Comparison of ENCODE assay signal across 27 cellular contexts in the genomic region with DNA sequence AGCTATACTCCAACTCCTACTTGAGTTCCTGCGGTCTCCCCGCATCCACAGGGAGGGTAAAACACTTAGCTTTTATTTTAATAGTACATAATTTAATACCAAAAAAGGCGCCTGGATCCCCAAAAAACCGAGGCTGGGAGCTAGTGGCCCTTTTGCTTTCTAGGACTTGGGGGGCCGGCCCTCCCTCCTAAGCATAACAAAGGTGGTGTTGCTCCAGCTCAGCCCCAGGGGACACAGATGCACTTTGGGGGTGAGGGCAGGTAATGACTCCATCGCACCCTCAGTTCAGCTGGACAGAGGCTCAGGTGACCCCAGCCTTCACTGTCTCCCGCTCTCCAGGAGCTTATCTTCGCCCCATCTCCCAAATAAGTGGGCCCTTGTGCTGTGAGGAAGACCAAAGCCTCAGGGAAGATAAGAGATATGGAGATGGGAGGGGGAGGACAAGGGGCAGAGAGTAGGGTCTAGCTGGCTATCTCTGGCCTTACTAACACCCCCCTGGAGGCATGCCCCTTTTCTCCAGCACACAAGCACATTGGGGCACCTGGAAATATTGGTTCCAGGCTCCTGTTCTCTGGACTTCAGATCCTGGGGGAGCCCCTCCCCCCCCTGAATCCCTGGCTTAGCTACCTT. TPM values are rescaled to one million over a fixed set of nuclear protein-coding genes. Genes with fewer than 3 reads are reported as not detected.
DNase-seq lines count a peak whose midpoint lies in the region; ATAC-seq and TF ChIP-seq lines count a peak whose summit lies in the region.
"Had no signal": no experiment of that assay in that cellular context is flagged by ENCODE, and none has a peak within 500 bp of the region (broad histone marks: within the 10 kb centered on the region; RNA-seq: fewer than 3 reads in every experiment).

No MANE protein-coding gene starts in this region.

- H3K4me1 Mint-ChIP-seq in activated CD4-positive, alpha-beta memory T cell treated with anti-CD3 and anti-CD28 coated beads for 36 hours (ENCODE audit: low read depth), result peaks cover 56% of the 10 kb centered on the region
- peaks cover 67% of the 10 kb centered on the region for H3K4me1 Mint-ChIP-seq in activated CD4-positive, alpha-beta T cell treated with anti-CD3 and anti-CD28 coated beads, Interleukin-2, amount 10 ng/mL, durations not matched to agents 7 days and 5 days
- H3K4me1 Mint-ChIP-seq in stimulated activated naive CD8-positive, alpha-beta T cell treated with anti-CD3 and anti-CD28 coated beads, Interleukin-15, amount 100 ng/mL, for 72 hours, result peaks cover 78% of the 10 kb centered on the region

- CTCF ChIA-PET in activated CD4-positive, alpha-beta memory T cell treated with anti-CD3 and anti-CD28 coated beads for 36 hours (lab: Charles Lee), result interaction anchor here (0.5 to 4.7 kb wide), 22 partner anchors 8 to 1372 kb away, joined by 3 to 123 read pairs (median 12); a partner anchor contains a TSS
- CTCF ChIA-PET in activated CD4-positive, alpha-beta T cell treated with anti-CD3 and anti-CD28 coated beads, Interleukin-2, amount 10 ng/mL, durations not matched to agents 7 days and 5 days (lab: Charles Lee), result interaction anchor here (0.7 to 4.7 kb wide), 21 partner anchors 8 to 127 kb away, joined by 3 to 38 read pairs (median 7); a partner anchor contains a TSS

- H3K36me3 Mint-ChIP-seq in activated CD4-positive, alpha-beta memory T cell treated with anti-CD3 and anti-CD28 coated beads for 36 hours, result peaks cover 9% of the 10 kb centered on the region
- peaks cover 23% of the 10 kb centered on the region for H3K36me3 Mint-ChIP-seq in activated CD4-positive, alpha-beta T cell treated with anti-CD3 and anti-CD28 coated beads, Interleukin-2, amount 10 ng/mL, durations not matched to agents 7 days and 5 days (ENCODE audit: low read depth)
- H3K36me3 Mint-ChIP-seq: activated naive CD8-positive, alpha-beta T cell had no signal

- peaks cover 7 to 88% (median 52%) of the 10 kb centered on the region in 9 donors for H3K4me1 ChIP-seq in heart right ventricle
- H3K4me1 ChIP-seq in body of pancreas, result peaks cover 28% of the 10 kb centered on the region
- peaks cover 47% of the 10 kb centered on the region for H3K4me1 ChIP-seq in mesodermal cell (ENCODE audit: control insufficient read depth, insufficient read depth, low read length, poor library complexity, severe bottlenecking)
- peaks cover 59 to 86% (median 69%) of the 10 kb centered on the region in 4 donors for H3K4me1 ChIP-seq in upper lobe of left lung
- H3K4me1 ChIP-seq: BE2C had no signal

- TF ChIP-seq CTCF in heart right ventricle (IDR thresholded peaks at IDR 0.05) (no peak), body of pancreas (IDR thresholded peaks at IDR 0.05) (no peak), upper lobe of left lung (IDR thresholded peaks at IDR 0.05) (no peak)

- intact Hi-C loops in heart right ventricle (cut with DNase I), result loop anchor here in 8 of 10 donors (1.0 to 10.0 kb wide), 8 partner anchors 23 to 541 kb away; a partner anchor contains a TSS
- intact Hi-C loops in Right ventricle myocardium inferior (cut with DNase I), result loop anchor here (2.0 kb wide), 1 partner anchor 117 kb away; no protein-coding TSS in a partner anchor
- intact Hi-C loops in body of pancreas (cut with DNase I), result no loop called here
- intact Hi-C loops in activated CD4-positive, alpha-beta memory T cell treated with anti-CD3 and anti-CD28 coated beads for 36 hours (cut with micrococcal nuclease), result loop anchor here (1.0 to 10.0 kb wide), 3 partner anchors 35 to 531 kb away; a partner anchor contains a TSS

- no peaks in the 10 kb centered on the region for H3K27me3 Mint-ChIP-seq in activated CD4-positive, alpha-beta memory T cell treated with anti-CD3 and anti-CD28 coated beads for 36 hours
- no peaks in the 10 kb centered on the region for H3K27me3 Mint-ChIP-seq in activated CD4-positive, alpha-beta T cell treated with anti-CD3 and anti-CD28 coated beads, Interleukin-2, amount 10 ng/mL, durations not matched to agents 7 days and 5 days
- no peaks in the 10 kb centered on the region for H3K27me3 Mint-ChIP-seq in stimulated activated naive CD8-positive, alpha-beta T cell treated with anti-CD3 and anti-CD28 coated beads, Interleukin-15, amount 100 ng/mL, for 72 hours
- H3K27me3 Mint-ChIP-seq: activated naive CD8-positive, alpha-beta T cell had no signal

- no peak for TF ChIP-seq EP300 in upper lobe of left lung (IDR thresholded peaks at IDR 0.05)

- no peak overlapping the region for H3K4me3 Mint-ChIP-seq in activated CD4-positive, alpha-beta memory T cell treated with anti-CD3 and anti-CD28 coated beads for 36 hours
- H3K4me3 Mint-ChIP-seq in activated CD4-positive, alpha-beta T cell treated with anti-CD3 and anti-CD28 coated beads, Interleukin-2, amount 10 ng/mL, durations not matched to agents 7 days and 5 days, result no peak overlapping the region
- H3K4me3 Mint-ChIP-seq in stimulated activated naive CD8-positive, alpha-beta T cell treated with anti-CD3 and anti-CD28 coated beads, Interleukin-15, amount 100 ng/mL, for 72 hours, result no peak overlapping the region

- H3K27ac ChIP-seq in heart right ventricle (peak overlapping the region in 6 of 10 donors; percentile 15 to 83 (median 53)), body of pancreas (peak overlapping the region in 3 of 4 donors; percentile 33 to 84 (median 78)), mesodermal cell (ENCODE audit: low read depth, low read length, severe bottlenecking) (peak overlapping the region; percentile 96), upper lobe of left lung (peak overlapping the region; percentile 35 to 88 (median 78))
- H3K27ac ChIP-seq: GM23248, suprapubic skin had no signal

- H3K9me3 Mint-ChIP-seq in activated CD4-positive, alpha-beta memory T cell treated with anti-CD3 and anti-CD28 coated beads for 36 hours, result peaks cover 7% of the 10 kb centered on the region
- peaks cover 4% of the 10 kb centered on the region for H3K9me3 Mint-ChIP-seq in activated CD4-positive, alpha-beta T cell treated with anti-CD3 and anti-CD28 coated beads, Interleukin-2, amount 10 ng/mL, durations not matched to agents 7 days and 5 days
- peaks cover 5 to 11% of the 10 kb centered on the region in 2 donors for H3K9me3 Mint-ChIP-seq in stimulated activated naive CD8-positive, alpha-beta T cell treated with anti-CD3 and anti-CD28 coated beads, Interleukin-15, amount 100 ng/mL, for 72 hours

- no peaks in the 10 kb centered on the region for H3K36me3 ChIP-seq in heart right ventricle
- no peaks in the 10 kb centered on the region for H3K36me3 ChIP-seq in body of pancreas (replicated peaks in 1 of 2; ENCODE audit: insufficient read depth in 1 of 2, low read depth in 2 of 2)
- no peaks in the 10 kb centered on the region for H3K36me3 ChIP-seq in mesodermal cell (ENCODE audit: control insufficient read depth, insufficient read depth, low read length)
- H3K36me3 ChIP-seq in upper lobe of left lung, result no peaks in the 10 kb centered on the region
- H3K36me3 ChIP-seq: BE2C, gastrocnemius medialis, left lung, ovary, suprapubic skin had no signal

- ATAC-seq in heart right ventricle, result no peak
- ATAC-seq in Right ventricle myocardium inferior, result no peak
- no peak for ATAC-seq in body of pancreas
- no peak for ATAC-seq in upper lobe of left lung (ENCODE audit: low FRiP score in 2 of 2)
- ATAC-seq in stimulated activated naive CD8-positive, alpha-beta T cell treated with anti-CD3 and anti-CD28 coated beads, Interleukin-15, amount 100 ng/mL, for 72 hours, result no peak
- ATAC-seq: activated CD4-positive, CD25-positive, alpha-beta regulatory T cell treated with anti-CD3 and anti-CD28 coated beads, Interleukin-2, amount 50 U/mL, for 24 hours; activated T-cell treated with anti-CD3 and anti-CD28 coated beads, Interleukin-2, amount 50 U/mL, for 72 hours had no signal

- WGBS in heart right ventricle, 2 donors, result 84 to 87% methylated on average over 8 of the region's 8 CpGs
- WGBS in body of pancreas, 2 donors, result 79 to 92% methylated on average over 3 to 8 of the region's 8 CpGs
- WGBS in mesodermal cell (ENCODE audit: insufficient coverage in 2 of 2), 2 experiments, result 71 to 83% methylated on average over 2 to 5 of the region's 8 CpGs
- WGBS in upper lobe of left lung, 2 donors, result 78 to 93% methylated on average over 8 of the region's 8 CpGs

- POLR2A ChIA-PET in activated CD4-positive, alpha-beta memory T cell treated with anti-CD3 and anti-CD28 coated beads for 36 hours (lab: Charles Lee), result interaction anchor here (1.0 to 1.3 kb wide), 3 partner anchors 31 to 233 kb away, joined by 3 read pairs; a partner anchor contains a TSS
- POLR2A ChIA-PET in activated CD4-positive, alpha-beta T cell treated with anti-CD3 and anti-CD28 coated beads, Interleukin-2, amount 10 ng/mL, durations not matched to agents 7 days and 5 days (lab: Charles Lee), result no interaction called here

- H3K9me3 ChIP-seq in heart right ventricle (no peaks in the 10 kb centered on the region), body of pancreas (no peaks in the 10 kb centered on the region), mesodermal cell (ENCODE audit: control insufficient read depth, low read length) (no peaks in the 10 kb centered on the region), upper lobe of left lung (no peaks in the 10 kb centered on the region)
- H3K9me3 ChIP-seq: BE2C, gastrocnemius medialis, left lung, ovary, suprapubic skin had no signal

- H3K27ac Mint-ChIP-seq in activated CD4-positive, alpha-beta memory T cell treated with anti-CD3 and anti-CD28 coated beads for 36 hours, result no peak overlapping the region
- no peak overlapping the region for H3K27ac Mint-ChIP-seq in activated CD4-positive, alpha-beta T cell treated with anti-CD3 and anti-CD28 coated beads, Interleukin-2, amount 10 ng/mL, durations not matched to agents 7 days and 5 days
- H3K27ac Mint-ChIP-seq in stimulated activated naive CD8-positive, alpha-beta T cell treated with anti-CD3 and anti-CD28 coated beads, Interleukin-15, amount 100 ng/mL, for 72 hours, result peak overlapping the region in 1 of 2 donors; percentile 25
- H3K27ac Mint-ChIP-seq: activated naive CD8-positive, alpha-beta T cell; activated T-cell treated with anti-CD3 and anti-CD28 coated beads, Interleukin-2, amount 50 U/mL, for 72 hours had no signal

- H3K4me3 ChIP-seq in heart right ventricle (no peak overlapping the region), body of pancreas (no peak overlapping the region), mesodermal cell (ENCODE audit: extremely low read depth, insufficient read depth, low read length, poor library complexity, severe bottlenecking) (no peak overlapping the region), upper lobe of left lung (no peak overlapping the region)
- H3K4me3 ChIP-seq: GM23248, left lung, ovary had no signal

- DNase-seq in heart right ventricle (no peak), Right ventricle myocardium inferior (ENCODE audit: missing footprints) (no peak), body of pancreas (no peak), upper lobe of left lung (no peak)
- DNase-seq in activated CD4-positive, alpha-beta memory T cell treated with anti-CD3 and anti-CD28 coated beads for 36 hours, result no peak
- no peak for DNase-seq in activated CD4-positive, alpha-beta T cell treated with anti-CD3 and anti-CD28 coated beads, Interleukin-2, amount 10 ng/mL, durations not matched to agents 7 days and 5 days
- DNase-seq in stimulated activated naive CD8-positive, alpha-beta T cell treated with anti-CD3 and anti-CD28 coated beads, Interleukin-15, amount 100 ng/mL, for 72 hours, result no peak
- DNase-seq: activated CD8-positive, alpha-beta memory T cell treated with anti-CD3 and anti-CD28 coated beads for 24 hours; activated T-cell treated with anti-CD3 and anti-CD28 coated beads, Interleukin-2, amount 50 U/mL, for 72 hours; BE2C; effector CD4-positive, alpha-beta T cell; gastrocnemius medialis; GM23248; NCI-H1105 treated with DMSO at 0.1 percent for 48 hours; NCI-H2107; NCI-H510A treated with DMSO at 0.1 percent for 48 hours; stimulated activated CD4-positive, alpha-beta T cell treated with anti-CD3 and anti-CD28 coated beads, Interleukin-15, amount 100 ng/mL, for 24 hours had no signal

- peaks cover 0 to 13% (median 7%) of the 10 kb centered on the region in 7 donors for H3K27me3 ChIP-seq in heart right ventricle
- no peaks in the 10 kb centered on the region for H3K27me3 ChIP-seq in body of pancreas
- no peaks in the 10 kb centered on the region for H3K27me3 ChIP-seq in upper lobe of left lung
- H3K27me3 ChIP-seq: BE2C, ovary had no signal

- no peak for TF ChIP-seq POLR2A in body of pancreas (IDR thresholded peaks at IDR 0.05)
- TF ChIP-seq POLR2A in upper lobe of left lung (IDR thresholded peaks at IDR 0.05), result no peak

RNA-seq across cellular contexts. Expression of a gene that starts 2.8 kb away (rescaled TPM):
- total RNA-seq in heart right ventricle (10 to 100 TPM in 6 of 10 donors, 1 to 10 TPM in 4; 6.7 to 33.4 (median 12.7) TPM), Right ventricle myocardium inferior (15.9 TPM), body of pancreas (10 to 100 TPM; 56.6 to 64.9 TPM), upper lobe of left lung (10 to 100 TPM; 21.6 to 49.4 (median 34.8) TPM)
- 10 to 100 TPM in 1 of 2 donors, 1 to 10 TPM in 1; 6.9 to 24.5 TPM for polyA plus RNA-seq in heart right ventricle
- 178 TPM for polyA plus RNA-seq in mesodermal cell (2013, experiment 1 of 2)
- polyA plus RNA-seq in mesodermal cell (2013, experiment 2 of 2), result 224 TPM
- 100 to 1,000 TPM; 136 TPM for total RNA-seq in activated CD4-positive, alpha-beta memory T cell treated with anti-CD3 and anti-CD28 coated beads for 36 hours
- total RNA-seq in activated CD4-positive, alpha-beta T cell treated with anti-CD3 and anti-CD28 coated beads, Interleukin-2, amount 10 ng/mL, durations not matched to agents 7 days and 5 days, result 100 to 1,000 TPM; 254 to 281 TPM

RNA-seq across cellular contexts. Expression of a gene that starts 8.6 kb away (rescaled TPM):
- total RNA-seq in heart right ventricle (1 to 10 TPM in 9 of 10 donors, under 1 TPM in 1; 0.95 to 2.8 (median 1.6) TPM), Right ventricle myocardium inferior (2.6 TPM), body of pancreas (under 1 TPM; 0.66 to 0.78 TPM), upper lobe of left lung (1 to 10 TPM; 1.1 to 7.1 (median 3.7) TPM)
- 1 to 10 TPM in 1 of 2 donors, under 1 TPM in 1; 0.93 to 2.7 TPM for polyA plus RNA-seq in heart right ventricle
- polyA plus RNA-seq in mesodermal cell (2013, experiment 1 of 2), result 11.7 TPM
- 16.4 TPM for polyA plus RNA-seq in mesodermal cell (2013, experiment 2 of 2)
- total RNA-seq in activated CD4-positive, alpha-beta memory T cell treated with anti-CD3 and anti-CD28 coated beads for 36 hours, result 1 to 10 TPM; 6.5 to 7.0 TPM
- total RNA-seq in activated CD4-positive, alpha-beta T cell treated with anti-CD3 and anti-CD28 coated beads, Interleukin-2, amount 10 ng/mL, durations not matched to agents 7 days and 5 days, result 10 to 100 TPM; 28.2 to 30.4 TPM
- total RNA-seq: RPMI7951 had no signal
- polyA plus RNA-seq: GM23248 had no signal

RNA-seq across cellular contexts. Expression of a gene that starts 30.5 kb away (rescaled TPM):
- 10 to 100 TPM; 10.6 to 25.9 (median 17.0) TPM for total RNA-seq in heart right ventricle
- 10 to 100 TPM; 33.6 to 42.9 TPM for polyA plus RNA-seq in heart right ventricle
- 19.4 TPM for total RNA-seq in Right ventricle myocardium inferior
- 10 to 100 TPM; 21.8 to 23.3 TPM for total RNA-seq in body of pancreas
- 35.2 TPM for polyA plus RNA-seq in mesodermal cell (2013, experiment 1 of 2)
- polyA plus RNA-seq in mesodermal cell (2013, experiment 2 of 2), result 24.6 TPM
- total RNA-seq in upper lobe of left lung, result 10 to 100 TPM; 16.1 to 78.6 (median 41.7) TPM
- total RNA-seq in activated CD4-positive, alpha-beta memory T cell treated with anti-CD3 and anti-CD28 coated beads for 36 hours, result 10 to 100 TPM; 42.9 to 46.9 TPM
- 10 to 100 TPM; 28.6 to 34.4 TPM for total RNA-seq in activated CD4-positive, alpha-beta T cell treated with anti-CD3 and anti-CD28 coated beads, Interleukin-2, amount 10 ng/mL, durations not matched to agents 7 days and 5 days

RNA-seq across cellular contexts. Expression of a gene that starts 32.9 kb away (rescaled TPM):
- 1 to 10 TPM in 1 of 10 donors, under 1 TPM in 6, not detected in 3; 0.13 to 4.5 (median 0.34) TPM for total RNA-seq in heart right ventricle
- under 1 TPM; 0.15 to 0.36 TPM for polyA plus RNA-seq in heart right ventricle
- 0.35 TPM for total RNA-seq in Right ventricle myocardium inferior
- total RNA-seq in body of pancreas, result not detected
- polyA plus RNA-seq in mesodermal cell (2013, experiment 1 of 2), result not detected
- not detected for polyA plus RNA-seq in mesodermal cell (2013, experiment 2 of 2)
- 10 to 100 TPM; 14.5 to 70.2 (median 33.4) TPM for total RNA-seq in upper lobe of left lung
- not detected for total RNA-seq in activated CD4-positive, alpha-beta memory T cell treated with anti-CD3 and anti-CD28 coated beads for 36 hours
- not detected for total RNA-seq in activated CD4-positive, alpha-beta T cell treated with anti-CD3 and anti-CD28 coated beads, Interleukin-2, amount 10 ng/mL, durations not matched to agents 7 days and 5 days
- total RNA-seq: activated T-cell treated with anti-CD3 and anti-CD28 coated beads, Interleukin-2, amount 50 U/mL, for 72 hours; chondrocyte; gastrocnemius medialis; GM23248; HT1080; LHCN-M2; RPMI7951; suprapubic skin had no signal
- polyA plus RNA-seq: GM23248 had no signal
